In the genomic region with DNA sequence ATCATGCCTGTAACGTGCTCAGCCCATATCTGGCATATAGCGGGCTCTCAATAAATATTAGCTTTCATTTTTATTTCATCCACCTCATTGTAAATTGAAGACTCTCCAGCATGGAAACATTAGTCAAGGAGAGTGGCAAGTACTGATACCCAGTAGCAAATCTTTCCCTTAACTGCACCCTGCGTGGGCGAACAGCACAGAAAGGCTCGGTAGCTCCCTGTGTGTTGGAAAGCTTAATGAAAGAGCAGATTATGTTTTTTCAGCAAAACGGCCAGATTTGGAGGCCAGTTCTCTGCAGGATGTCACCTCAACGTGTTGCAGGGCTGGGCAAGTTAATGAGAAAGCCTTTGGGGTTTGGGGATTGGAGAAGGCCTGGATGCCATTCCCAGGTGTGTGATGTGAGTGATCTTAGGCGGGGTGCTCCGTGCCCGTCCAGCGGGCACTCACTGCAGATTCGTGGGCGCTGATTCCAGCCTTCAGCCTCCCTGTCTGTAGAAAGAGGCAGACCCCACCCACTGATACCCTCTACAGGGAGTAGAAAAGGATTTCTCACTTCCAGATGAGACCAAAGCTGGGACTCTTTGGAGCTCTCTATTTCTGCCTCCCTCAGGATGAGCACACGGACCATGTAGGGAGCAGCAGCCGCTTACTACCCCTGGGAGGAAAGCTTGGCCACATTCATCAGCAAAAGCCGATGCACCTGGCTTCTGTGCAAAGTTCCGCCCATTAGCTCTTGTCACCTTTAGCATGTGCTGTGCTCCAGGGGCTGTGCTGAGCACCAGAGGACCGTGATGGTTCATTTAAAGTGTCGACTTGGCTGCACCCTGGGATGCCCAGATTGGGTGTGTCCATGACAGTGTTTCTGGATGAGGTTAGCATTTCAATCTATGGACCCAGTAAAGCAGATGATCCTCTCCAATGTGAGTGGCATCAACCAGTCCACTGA, we compare ENCODE assay signal across 1 cellular context.
TF ChIP-seq lines count a peak whose summit lies in the region.

No MANE protein-coding gene starts in this region.

TF ChIP-seq in H1, 55 proteins besides CTCF, POLR2A, EP300 and RAD21:
- TF ChIP-seq, protein P1, sequence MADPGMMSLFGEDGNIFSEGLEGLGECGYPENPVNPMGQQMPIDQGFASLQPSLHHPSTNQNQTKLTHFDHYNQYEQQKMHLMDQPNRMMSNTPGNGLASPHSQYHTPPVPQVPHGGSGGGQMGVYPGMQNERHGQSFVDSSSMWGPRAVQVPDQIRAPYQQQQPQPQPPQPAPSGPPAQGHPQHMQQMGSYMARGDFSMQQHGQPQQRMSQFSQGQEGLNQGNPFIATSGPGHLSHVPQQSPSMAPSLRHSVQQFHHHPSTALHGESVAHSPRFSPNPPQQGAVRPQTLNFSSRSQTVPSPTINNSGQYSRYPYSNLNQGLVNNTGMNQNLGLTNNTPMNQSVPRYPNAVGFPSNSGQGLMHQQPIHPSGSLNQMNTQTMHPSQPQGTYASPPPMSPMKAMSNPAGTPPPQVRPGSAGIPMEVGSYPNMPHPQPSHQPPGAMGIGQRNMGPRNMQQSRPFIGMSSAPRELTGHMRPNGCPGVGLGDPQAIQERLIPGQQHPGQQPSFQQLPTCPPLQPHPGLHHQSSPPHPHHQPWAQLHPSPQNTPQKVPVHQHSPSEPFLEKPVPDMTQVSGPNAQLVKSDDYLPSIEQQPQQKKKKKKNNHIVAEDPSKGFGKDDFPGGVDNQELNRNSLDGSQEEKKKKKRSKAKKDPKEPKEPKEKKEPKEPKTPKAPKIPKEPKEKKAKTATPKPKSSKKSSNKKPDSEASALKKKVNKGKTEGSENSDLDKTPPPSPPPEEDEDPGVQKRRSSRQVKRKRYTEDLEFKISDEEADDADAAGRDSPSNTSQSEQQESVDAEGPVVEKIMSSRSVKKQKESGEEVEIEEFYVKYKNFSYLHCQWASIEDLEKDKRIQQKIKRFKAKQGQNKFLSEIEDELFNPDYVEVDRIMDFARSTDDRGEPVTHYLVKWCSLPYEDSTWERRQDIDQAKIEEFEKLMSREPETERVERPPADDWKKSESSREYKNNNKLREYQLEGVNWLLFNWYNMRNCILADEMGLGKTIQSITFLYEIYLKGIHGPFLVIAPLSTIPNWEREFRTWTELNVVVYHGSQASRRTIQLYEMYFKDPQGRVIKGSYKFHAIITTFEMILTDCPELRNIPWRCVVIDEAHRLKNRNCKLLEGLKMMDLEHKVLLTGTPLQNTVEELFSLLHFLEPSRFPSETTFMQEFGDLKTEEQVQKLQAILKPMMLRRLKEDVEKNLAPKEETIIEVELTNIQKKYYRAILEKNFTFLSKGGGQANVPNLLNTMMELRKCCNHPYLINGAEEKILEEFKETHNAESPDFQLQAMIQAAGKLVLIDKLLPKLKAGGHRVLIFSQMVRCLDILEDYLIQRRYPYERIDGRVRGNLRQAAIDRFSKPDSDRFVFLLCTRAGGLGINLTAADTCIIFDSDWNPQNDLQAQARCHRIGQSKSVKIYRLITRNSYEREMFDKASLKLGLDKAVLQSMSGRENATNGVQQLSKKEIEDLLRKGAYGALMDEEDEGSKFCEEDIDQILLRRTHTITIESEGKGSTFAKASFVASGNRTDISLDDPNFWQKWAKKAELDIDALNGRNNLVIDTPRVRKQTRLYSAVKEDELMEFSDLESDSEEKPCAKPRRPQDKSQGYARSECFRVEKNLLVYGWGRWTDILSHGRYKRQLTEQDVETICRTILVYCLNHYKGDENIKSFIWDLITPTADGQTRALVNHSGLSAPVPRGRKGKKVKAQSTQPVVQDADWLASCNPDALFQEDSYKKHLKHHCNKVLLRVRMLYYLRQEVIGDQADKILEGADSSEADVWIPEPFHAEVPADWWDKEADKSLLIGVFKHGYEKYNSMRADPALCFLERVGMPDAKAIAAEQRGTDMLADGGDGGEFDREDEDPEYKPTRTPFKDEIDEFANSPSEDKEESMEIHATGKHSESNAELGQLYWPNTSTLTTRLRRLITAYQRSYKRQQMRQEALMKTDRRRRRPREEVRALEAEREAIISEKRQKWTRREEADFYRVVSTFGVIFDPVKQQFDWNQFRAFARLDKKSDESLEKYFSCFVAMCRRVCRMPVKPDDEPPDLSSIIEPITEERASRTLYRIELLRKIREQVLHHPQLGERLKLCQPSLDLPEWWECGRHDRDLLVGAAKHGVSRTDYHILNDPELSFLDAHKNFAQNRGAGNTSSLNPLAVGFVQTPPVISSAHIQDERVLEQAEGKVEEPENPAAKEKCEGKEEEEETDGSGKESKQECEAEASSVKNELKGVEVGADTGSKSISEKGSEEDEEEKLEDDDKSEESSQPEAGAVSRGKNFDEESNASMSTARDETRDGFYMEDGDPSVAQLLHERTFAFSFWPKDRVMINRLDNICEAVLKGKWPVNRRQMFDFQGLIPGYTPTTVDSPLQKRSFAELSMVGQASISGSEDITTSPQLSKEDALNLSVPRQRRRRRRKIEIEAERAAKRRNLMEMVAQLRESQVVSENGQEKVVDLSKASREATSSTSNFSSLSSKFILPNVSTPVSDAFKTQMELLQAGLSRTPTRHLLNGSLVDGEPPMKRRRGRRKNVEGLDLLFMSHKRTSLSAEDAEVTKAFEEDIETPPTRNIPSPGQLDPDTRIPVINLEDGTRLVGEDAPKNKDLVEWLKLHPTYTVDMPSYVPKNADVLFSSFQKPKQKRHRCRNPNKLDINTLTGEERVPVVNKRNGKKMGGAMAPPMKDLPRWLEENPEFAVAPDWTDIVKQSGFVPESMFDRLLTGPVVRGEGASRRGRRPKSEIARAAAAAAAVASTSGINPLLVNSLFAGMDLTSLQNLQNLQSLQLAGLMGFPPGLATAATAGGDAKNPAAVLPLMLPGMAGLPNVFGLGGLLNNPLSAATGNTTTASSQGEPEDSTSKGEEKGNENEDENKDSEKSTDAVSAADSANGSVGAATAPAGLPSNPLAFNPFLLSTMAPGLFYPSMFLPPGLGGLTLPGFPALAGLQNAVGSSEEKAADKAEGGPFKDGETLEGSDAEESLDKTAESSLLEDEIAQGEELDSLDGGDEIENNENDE (IDR thresholded peaks at IDR 0.05; ENCODE audit: insufficient replicate concordance, low read length), result no peak
- TF ChIP-seq CREB1 (IDR thresholded peaks at IDR 0.05) (no peak), RNF2 (IDR thresholded peaks at IDR 0.05; ENCODE audit: borderline replicate concordance, low read depth, low read length, missing control alignments, poor library complexity, severe bottlenecking) (no peak), CHD2 (IDR thresholded peaks at IDR 0.05; ENCODE audit: low read length) (no peak), TCF12 (IDR thresholded peaks at IDR 0.05; ENCODE audit: low read depth, low read length) (no peak), GTF2F1 (IDR thresholded peaks at IDR 0.05; ENCODE audit: borderline replicate concordance, low read depth, low read length) (no peak), YY1 (IDR thresholded peaks at IDR 0.05; ENCODE audit: low read depth, low read length) (no peak), E2F6 (IDR thresholded peaks at IDR 0.05) (no peak), ATF3 (IDR thresholded peaks at IDR 0.05; ENCODE audit: insufficient read depth, low read depth, low read length) (no peak), TAF1 (IDR thresholded peaks at IDR 0.05; ENCODE audit: low read depth, low read length) (no peak), CTBP2 (IDR thresholded peaks at IDR 0.05; ENCODE audit: borderline replicate concordance, insufficient read depth, insufficient read length, low read length) (no peak)
- TF ChIP-seq, protein P2, sequence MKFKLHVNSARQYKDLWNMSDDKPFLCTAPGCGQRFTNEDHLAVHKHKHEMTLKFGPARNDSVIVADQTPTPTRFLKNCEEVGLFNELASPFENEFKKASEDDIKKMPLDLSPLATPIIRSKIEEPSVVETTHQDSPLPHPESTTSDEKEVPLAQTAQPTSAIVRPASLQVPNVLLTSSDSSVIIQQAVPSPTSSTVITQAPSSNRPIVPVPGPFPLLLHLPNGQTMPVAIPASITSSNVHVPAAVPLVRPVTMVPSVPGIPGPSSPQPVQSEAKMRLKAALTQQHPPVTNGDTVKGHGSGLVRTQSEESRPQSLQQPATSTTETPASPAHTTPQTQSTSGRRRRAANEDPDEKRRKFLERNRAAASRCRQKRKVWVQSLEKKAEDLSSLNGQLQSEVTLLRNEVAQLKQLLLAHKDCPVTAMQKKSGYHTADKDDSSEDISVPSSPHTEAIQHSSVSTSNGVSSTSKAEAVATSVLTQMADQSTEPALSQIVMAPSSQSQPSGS (IDR thresholded peaks at IDR 0.05; ENCODE audit: low read length), result no peak
